In genomic region chr1:167551359-167551758, GRCh38 we compare ENCODE assay signal across 1 cellular context.
TF ChIP-seq lines count a peak whose summit lies in the region.

No MANE protein-coding gene starts in this region.

TF ChIP-seq in GM12878, 131 proteins besides CTCF, POLR2A, EP300 and RAD21:
- 0 out of 2 replicates have a peak, but pooled peaks have one; percentile 10 for TF ChIP-seq ATF7 (IDR thresholded peaks at IDR 0.05; ENCODE audit: low read depth)
- no peak for TF ChIP-seq YY1 (IDR thresholded peaks at IDR 0.05; ENCODE audit: low read depth, low read length)
- TF ChIP-seq SMC3 (IDR thresholded peaks at IDR 0.05; ENCODE audit: borderline replicate concordance, low read length) = no peak
- no peak for TF ChIP-seq FOS (IDR thresholded peaks at IDR 0.05; ENCODE audit: borderline replicate concordance, extremely low read depth, insufficient read length)
- TF ChIP-seq TCF7 (IDR thresholded peaks at IDR 0.05; ENCODE audit: borderline replicate concordance) = no peak
- TF ChIP-seq RELA (IDR thresholded peaks at IDR 0.05; ENCODE audit: borderline replicate concordance, partially characterized antibody) = no peak
- TF ChIP-seq, protein P1, sequence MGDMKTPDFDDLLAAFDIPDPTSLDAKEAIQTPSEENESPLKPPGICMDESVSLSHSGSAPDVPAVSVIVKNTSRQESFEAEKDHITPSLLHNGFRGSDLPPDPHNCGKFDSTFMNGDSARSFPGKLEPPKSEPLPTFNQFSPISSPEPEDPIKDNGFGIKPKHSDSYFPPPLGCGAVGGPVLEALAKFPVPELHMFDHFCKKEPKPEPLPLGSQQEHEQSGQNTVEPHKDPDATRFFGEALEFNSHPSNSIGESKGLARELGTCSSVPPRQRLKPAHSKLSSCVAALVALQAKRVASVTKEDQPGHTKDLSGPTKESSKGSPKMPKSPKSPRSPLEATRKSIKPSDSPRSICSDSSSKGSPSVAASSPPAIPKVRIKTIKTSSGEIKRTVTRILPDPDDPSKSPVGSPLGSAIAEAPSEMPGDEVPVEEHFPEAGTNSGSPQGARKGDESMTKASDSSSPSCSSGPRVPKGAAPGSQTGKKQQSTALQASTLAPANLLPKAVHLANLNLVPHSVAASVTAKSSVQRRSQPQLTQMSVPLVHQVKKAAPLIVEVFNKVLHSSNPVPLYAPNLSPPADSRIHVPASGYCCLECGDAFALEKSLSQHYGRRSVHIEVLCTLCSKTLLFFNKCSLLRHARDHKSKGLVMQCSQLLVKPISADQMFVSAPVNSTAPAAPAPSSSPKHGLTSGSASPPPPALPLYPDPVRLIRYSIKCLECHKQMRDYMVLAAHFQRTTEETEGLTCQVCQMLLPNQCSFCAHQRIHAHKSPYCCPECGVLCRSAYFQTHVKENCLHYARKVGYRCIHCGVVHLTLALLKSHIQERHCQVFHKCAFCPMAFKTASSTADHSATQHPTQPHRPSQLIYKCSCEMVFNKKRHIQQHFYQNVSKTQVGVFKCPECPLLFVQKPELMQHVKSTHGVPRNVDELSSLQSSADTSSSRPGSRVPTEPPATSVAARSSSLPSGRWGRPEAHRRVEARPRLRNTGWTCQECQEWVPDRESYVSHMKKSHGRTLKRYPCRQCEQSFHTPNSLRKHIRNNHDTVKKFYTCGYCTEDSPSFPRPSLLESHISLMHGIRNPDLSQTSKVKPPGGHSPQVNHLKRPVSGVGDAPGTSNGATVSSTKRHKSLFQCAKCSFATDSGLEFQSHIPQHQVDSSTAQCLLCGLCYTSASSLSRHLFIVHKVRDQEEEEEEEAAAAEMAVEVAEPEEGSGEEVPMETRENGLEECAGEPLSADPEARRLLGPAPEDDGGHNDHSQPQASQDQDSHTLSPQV (IDR thresholded peaks at IDR 0.05) = no peak
- TF ChIP-seq ZNF384 (IDR thresholded peaks at IDR 0.05; ENCODE audit: borderline replicate concordance, low read depth, low read length) = no peak
- TF ChIP-seq HDGF (IDR thresholded peaks at IDR 0.05) = no peak
- no peak for TF ChIP-seq NFYA (IDR thresholded peaks at IDR 0.05; ENCODE audit: borderline replicate concordance, low read depth, low read length)
- peak; percentile 17; the same call in 1 of the 2 replicates for TF ChIP-seq SPI1 (IDR thresholded peaks at IDR 0.05; ENCODE audit: borderline replicate concordance, insufficient read depth, low read depth, low read length)
- TF ChIP-seq NBN (IDR thresholded peaks at IDR 0.05) = no peak
- no peak for TF ChIP-seq SMAD1 (IDR thresholded peaks at IDR 0.05; ENCODE audit: low read depth, partially characterized antibody)
- no peak for TF ChIP-seq KAT2A (conservative IDR thresholded peaks at IDR 0.05; ENCODE audit: control insufficient read depth, low read depth, low read length)
- TF ChIP-seq, protein P2, sequence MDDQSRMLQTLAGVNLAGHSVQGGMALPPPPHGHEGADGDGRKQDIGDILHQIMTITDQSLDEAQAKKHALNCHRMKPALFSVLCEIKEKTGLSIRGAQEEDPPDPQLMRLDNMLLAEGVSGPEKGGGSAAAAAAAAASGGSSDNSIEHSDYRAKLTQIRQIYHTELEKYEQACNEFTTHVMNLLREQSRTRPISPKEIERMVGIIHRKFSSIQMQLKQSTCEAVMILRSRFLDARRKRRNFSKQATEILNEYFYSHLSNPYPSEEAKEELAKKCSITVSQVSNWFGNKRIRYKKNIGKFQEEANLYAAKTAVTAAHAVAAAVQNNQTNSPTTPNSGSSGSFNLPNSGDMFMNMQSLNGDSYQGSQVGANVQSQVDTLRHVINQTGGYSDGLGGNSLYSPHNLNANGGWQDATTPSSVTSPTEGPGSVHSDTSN (IDR thresholded peaks at IDR 0.05; ENCODE audit: insufficient replicate concordance, low read depth, low read length) = no peak
- no peak for TF ChIP-seq RAD51 (IDR thresholded peaks at IDR 0.05)
- TF ChIP-seq REST (IDR thresholded peaks at IDR 0.05; ENCODE audit: low read depth, low read length) = no peak
